8 cellular contexts compared by ENCODE assay signal in the genomic region with DNA sequence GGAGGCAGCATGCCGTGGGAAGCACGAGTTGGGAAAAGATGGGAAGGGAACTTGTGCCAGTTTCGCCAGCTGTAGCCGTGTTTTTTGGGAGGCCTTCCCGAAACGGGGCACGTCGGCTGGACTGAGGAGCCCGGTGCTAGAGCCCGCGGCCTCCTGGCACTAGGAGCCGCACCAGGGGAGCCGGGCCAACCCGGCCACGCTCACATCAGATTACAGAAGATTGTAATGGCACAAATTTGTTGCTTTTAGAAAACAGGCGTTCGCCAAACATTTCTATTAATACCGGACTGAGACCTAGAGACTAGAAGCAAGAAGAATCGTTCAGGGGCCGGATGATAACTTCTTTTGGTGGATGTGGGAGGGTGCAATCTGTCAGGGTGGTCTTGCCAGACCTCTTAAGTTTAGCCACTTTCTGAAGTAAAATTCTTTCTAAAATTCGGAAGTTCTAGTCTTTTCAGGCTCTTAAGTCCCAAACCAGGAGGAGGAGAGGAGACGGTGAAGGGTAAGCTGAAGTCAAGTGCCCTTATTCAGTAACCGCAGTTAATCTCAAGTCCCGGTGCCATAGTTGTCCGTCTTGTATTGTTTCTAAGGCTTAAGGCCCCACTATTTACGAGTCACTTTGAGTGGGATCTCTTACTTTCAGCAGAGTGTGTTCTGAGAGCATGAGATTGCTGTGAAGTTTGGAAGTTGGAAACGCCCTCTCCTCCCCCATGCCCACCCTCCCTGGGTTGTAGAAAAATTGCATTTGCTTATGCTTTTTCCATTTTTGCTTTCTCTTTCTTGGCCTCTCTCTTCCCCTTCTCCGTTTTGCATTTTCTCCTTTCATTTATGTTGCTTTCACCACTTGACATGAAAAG. TPM values are rescaled to one million over a fixed set of nuclear protein-coding genes. Genes with fewer than 3 reads are reported as not detected.
DNase-seq lines count a peak whose midpoint lies in the region; ATAC-seq, FAIRE-seq and TF ChIP-seq lines count a peak whose summit lies in the region.

No MANE protein-coding gene starts in this region.

- H3K9me3 ChIP-seq in WERI-Rb-1 (ENCODE audit: severe bottlenecking) (no peaks in the 10 kb centered on the region), mucosa of rectum (ENCODE audit: control insufficient read depth in 2 of 2, low read length in 2 of 2) (no peaks in the 10 kb centered on the region)

- DNase-seq in AG09309 (ENCODE audit: low read depth): no peak
- peak; percentile 16 for DNase-seq in HFFc6
- DNase-seq in WERI-Rb-1: no peak
- DNase-seq in effector memory CD8-positive, alpha-beta T cell: no peak
- peak; percentile 39 for DNase-seq in urothelium cell line (ENCODE audit: low spot score)
- no peak for DNase-seq in NCI-H1105 treated with DMSO at 0.1 percent for 48 hours (lab: John Stamatoyannopoulos, UW)
- no peak for DNase-seq in SKM-1 (lab: John Stamatoyannopoulos, UW; ENCODE audit: unreplicated experiment)

- ATAC-seq in effector memory CD8-positive, alpha-beta T cell (replicated peaks): no peak

- H3K9ac ChIP-seq in mucosa of rectum (ENCODE audit: low read depth in 1 of 2, low read length in 2 of 2): peak overlapping the region; percentile 91 to 92

- peak overlapping the region; percentile 87; the same call in 1 of the 2 replicates for H3K27ac ChIP-seq in WERI-Rb-1
- peak overlapping the region; percentile 92 to 95 for H3K27ac ChIP-seq in mucosa of rectum (ENCODE audit: low read depth in 2 of 2, low read length in 2 of 2)

- H3K27me3 ChIP-seq in WERI-Rb-1 (ENCODE audit: insufficient read depth, low read depth, severe bottlenecking) (no peaks in the 10 kb centered on the region), mucosa of rectum (ENCODE audit: control insufficient read depth in 2 of 2, insufficient read depth in 2 of 2, low read length in 2 of 2) (no peaks in the 10 kb centered on the region)

- no peaks in the 10 kb centered on the region for H3K36me3 ChIP-seq in WERI-Rb-1
- H3K36me3 ChIP-seq in mucosa of rectum (ENCODE audit: control insufficient read depth in 2 of 2, insufficient read depth in 2 of 2, low read length in 2 of 2): peaks cover 0 to 2% of the 10 kb centered on the region in 2 donors

- H3K27ac Mint-ChIP-seq in HFFc6: peak overlapping the region; percentile 81
- peak overlapping the region; percentile 89 to 95 for H3K27ac Mint-ChIP-seq in effector memory CD8-positive, alpha-beta T cell

- no peaks in the 10 kb centered on the region; the same call in 1 of the 2 replicates for H3K27me3 Mint-ChIP-seq in HFFc6 (ENCODE audit: insufficient read depth)
- H3K27me3 Mint-ChIP-seq in effector memory CD8-positive, alpha-beta T cell: no peaks in the 10 kb centered on the region

- H3K4me1 ChIP-seq in mucosa of rectum (ENCODE audit: control insufficient read depth in 2 of 2, insufficient read depth in 2 of 2, low read length in 2 of 2): peaks cover 11 to 12% of the 10 kb centered on the region in 2 donors

- peak overlapping the region; percentile 97 for H3K4me3 Mint-ChIP-seq in HFFc6
- peak overlapping the region; percentile 92 to 96 for H3K4me3 Mint-ChIP-seq in effector memory CD8-positive, alpha-beta T cell

- H3K9me3 Mint-ChIP-seq in HFFc6: no peaks in the 10 kb centered on the region
- H3K9me3 Mint-ChIP-seq in effector memory CD8-positive, alpha-beta T cell: no peaks in the 10 kb centered on the region

- no peak for TF ChIP-seq CTCF in AG09309 (IDR thresholded peaks at IDR 0.05; ENCODE audit: control insufficient read depth, insufficient read depth, low read depth, low read length, missing control alignments)
- TF ChIP-seq CTCF in HFFc6 (IDR thresholded peaks at IDR 0.05): no peak
- no peak for TF ChIP-seq CTCF in WERI-Rb-1 (IDR thresholded peaks at IDR 0.05; ENCODE audit: low read depth, low read length)

- FAIRE-seq in urothelium cell line (lab: Jason Lieb, UNC): no peak

- H3K4me1 Mint-ChIP-seq in HFFc6 (ENCODE audit: low read depth): peaks cover 46% of the 10 kb centered on the region
- peaks cover 45 to 56% of the 10 kb centered on the region in 2 donors for H3K4me1 Mint-ChIP-seq in effector memory CD8-positive, alpha-beta T cell (ENCODE audit: low read depth in 2 of 2)

- peaks cover 6% of the 10 kb centered on the region for H3K36me3 Mint-ChIP-seq in HFFc6 (ENCODE audit: low read depth)
- H3K36me3 Mint-ChIP-seq in effector memory CD8-positive, alpha-beta T cell (ENCODE audit: insufficient read depth): peaks cover 43% of the 10 kb centered on the region

- H3K4me3 ChIP-seq in AG09309 (ENCODE audit: control insufficient read depth, low read depth, low read length) (peak overlapping the region; percentile 73), WERI-Rb-1 (ENCODE audit: low read depth, low read length) (peak overlapping the region; percentile 89), mucosa of rectum (ENCODE audit: low read length in 2 of 2) (peak overlapping the region; percentile 75 to 92)

RNA-seq across cellular contexts. Expression of a gene that starts 1.4 kb away (rescaled TPM):
- 10 to 100 TPM; 16.9 to 23.3 (median 20.6) TPM for total RNA-seq in HFFc6 (2021; fragmentation: NEBNext Ultra II Directional; extraction: Animal tissue kit (Norgen Biotek cat#: 25700))

Comparison
In these comparisons a context has a peak if more than half of its experiments do, and no peak if none do; other contexts are left out.
1. DNase-seq: peak in HFFc6 (single experiment) and urothelium cell line (single experiment); none in AG09309 (single experiment), WERI-Rb-1 (single experiment), effector memory CD8-positive, alpha-beta T cell (0 of 3), NCI-H1105 treated with DMSO at 0.1 percent for 48 hours (single experiment) and SKM-1 (single experiment).
2. Peak in every context shown above with its lines, with median percentiles within 50 percentile points of each other: H3K4me3 ChIP-seq.